Comparison of ENCODE assay signal across 18 cellular contexts in genomic region chr1:153614189-153614900, GRCh38. TPM values are rescaled to one million over a fixed set of nuclear protein-coding genes. Genes with fewer than 3 reads are reported as not detected.
A peak's percentile ranks its signal among the peaks of the same experiment; 100 is the strongest.
DNase-seq lines count a peak whose midpoint lies in the region; ATAC-seq, FAIRE-seq and TF ChIP-seq lines count a peak whose summit lies in the region.
"Had no signal": no experiment of that assay in that cellular context is flagged by ENCODE, and none has a peak within 500 bp of the region (broad histone marks: within the 10 kb centered on the region; RNA-seq: fewer than 3 reads in every experiment).

No MANE protein-coding gene starts in this region.

- H3K9ac ChIP-seq in astrocyte (ENCODE audit: low read length) = no peak overlapping the region
- H3K9ac ChIP-seq in parathyroid adenoma = no peak overlapping the region
- no peak overlapping the region for H3K9ac ChIP-seq in neuronal stem cell (ENCODE audit: low read depth, low read length, poor library complexity)

- H2BK5ac ChIP-seq in neuronal stem cell (ENCODE audit: low read length) = no peak overlapping the region

- peaks cover 41% of the 10 kb centered on the region for H3K79me2 ChIP-seq in astrocyte (ENCODE audit: insufficient read depth, low read length)
- no peaks in the 10 kb centered on the region for H3K79me2 ChIP-seq in parathyroid adenoma

- DNase-seq in BJ (ENCODE audit: low read depth) (no peak), astrocyte (ENCODE audit: low read depth) (no peak), fibroblast of mammary gland (ENCODE audit: low read depth) (no peak), neuronal stem cell (ENCODE audit: low spot score) (no peak)
- DNase-seq in activated CD4-positive, alpha-beta T cell treated with anti-CD3 and anti-CD28 coated beads, Interleukin-2, amount 10 ng/mL, durations not matched to agents 24 days and 14 days = no peak
- DNase-seq: activated naive CD4-positive, alpha-beta T cell treated with Interleukin-2 at 50 U/mL for 16 hours; AML-193; HCEC 1CT; KG1; left cardiac atrium; NCI-H1417 treated with DMSO at 0.1 percent for 48 hours; retina; stimulated activated CD4-positive, alpha-beta T cell treated with anti-CD3 and anti-CD28 coated beads, Interleukin-4, amount 100 ng/mL, for 1 hour had no signal

- H3K27me3 ChIP-seq in BJ (ENCODE audit: control insufficient read depth, insufficient read depth, low read length) (no peaks in the 10 kb centered on the region), astrocyte (ENCODE audit: insufficient read depth, low read length) (no peaks in the 10 kb centered on the region), parathyroid adenoma (ENCODE audit: control insufficient read depth, insufficient read depth, low read length) (no peaks in the 10 kb centered on the region), neuronal stem cell (ENCODE audit: control insufficient read depth in 3 of 3, insufficient read depth in 3 of 3, low read depth in 1 of 3, low read length in 3 of 3) (no peaks in the 10 kb centered on the region)

- H2BK15ac ChIP-seq in neuronal stem cell (ENCODE audit: low read length) = no peak overlapping the region

- peaks cover 12% of the 10 kb centered on the region for H3K4me1 Mint-ChIP-seq in astrocyte (ENCODE audit: low read depth, unreplicated experiment)
- H3K4me1 Mint-ChIP-seq in activated CD4-positive, alpha-beta T cell treated with anti-CD3 and anti-CD28 coated beads, Interleukin-2, amount 10 ng/mL, durations not matched to agents 24 days and 14 days = peaks cover 8% of the 10 kb centered on the region

- peaks cover 7% of the 10 kb centered on the region for H4K20me1 ChIP-seq in astrocyte (ENCODE audit: insufficient read depth, low read length)

- H3K36me3 Mint-ChIP-seq in astrocyte (ENCODE audit: low read depth, unreplicated experiment) = peaks cover 9% of the 10 kb centered on the region
- no peaks in the 10 kb centered on the region for H3K36me3 Mint-ChIP-seq in activated CD4-positive, alpha-beta T cell treated with anti-CD3 and anti-CD28 coated beads, Interleukin-2, amount 10 ng/mL, durations not matched to agents 24 days and 14 days (ENCODE audit: low read depth)

- intact Hi-C loops in activated CD4-positive, alpha-beta T cell treated with anti-CD3 and anti-CD28 coated beads, Interleukin-2, amount 10 ng/mL, durations not matched to agents 24 days and 14 days (cut with micrococcal nuclease) = no loop called here

- POLR2A ChIA-PET in BJ (lab: Charles Lee) = interaction anchor here (1.0 to 3.5 kb wide), 2 partner anchors 13 to 19 kb away, joined by 3 to 20 read pairs; partner anchors contain the start of genes CHTOP and S100A13

- H2AFZ ChIP-seq in astrocyte (ENCODE audit: low read depth, low read length) (no peak overlapping the region), parathyroid adenoma (no peak overlapping the region), neuronal stem cell (ENCODE audit: low read length) (no peak overlapping the region)

- H3K4me1 ChIP-seq in astrocyte (ENCODE audit: insufficient read depth, low read length) (peaks cover 29% of the 10 kb centered on the region), parathyroid adenoma (peaks cover 28% of the 10 kb centered on the region), neuronal stem cell (ENCODE audit: control insufficient read depth in 2 of 2, insufficient read depth in 1 of 2, low read depth in 1 of 2, low read length in 2 of 2) (peaks cover 9 to 15% of the 10 kb centered on the region in 2 donors)

- H2BK120ac ChIP-seq in neuronal stem cell (ENCODE audit: low read depth, low read length) = no peak overlapping the region

- H3K4me2 ChIP-seq in astrocyte (ENCODE audit: low read length) (no peak overlapping the region), parathyroid adenoma (ENCODE audit: low read length) (peak overlapping the region; percentile 58), neuronal stem cell (ENCODE audit: insufficient read depth, low read length, poor library complexity, severe bottlenecking) (no peak overlapping the region)

- H3K36me3 ChIP-seq in BJ (ENCODE audit: control insufficient read depth, insufficient read depth, low read length) = 0 out of 2 replicates have a peak, but pooled peaks cover 1% of the 10 kb centered on the region
- H3K36me3 ChIP-seq in astrocyte (ENCODE audit: insufficient read depth, low read length) = peaks cover under 1% of the 10 kb centered on the region
- no peaks in the 10 kb centered on the region for H3K36me3 ChIP-seq in parathyroid adenoma (ENCODE audit: control insufficient read depth, insufficient read depth, low read length)
- peaks cover 4 to 10% of the 10 kb centered on the region in 2 donors for H3K36me3 ChIP-seq in neuronal stem cell (replicated peaks in 1 of 2; ENCODE audit: control insufficient read depth in 2 of 2, insufficient read depth in 2 of 2, low read length in 2 of 2)

- H2AK5ac ChIP-seq in neuronal stem cell (ENCODE audit: low read depth, low read length) = no peak overlapping the region

- H3K27me3 Mint-ChIP-seq in astrocyte (ENCODE audit: low read depth, unreplicated experiment) = no peaks in the 10 kb centered on the region
- H3K27me3 Mint-ChIP-seq in activated CD4-positive, alpha-beta T cell treated with anti-CD3 and anti-CD28 coated beads, Interleukin-2, amount 10 ng/mL, durations not matched to agents 24 days and 14 days = no peaks in the 10 kb centered on the region

- no peak overlapping the region for H3K27ac Mint-ChIP-seq in astrocyte (ENCODE audit: unreplicated experiment)
- H3K27ac Mint-ChIP-seq in activated CD4-positive, alpha-beta T cell treated with anti-CD3 and anti-CD28 coated beads, Interleukin-2, amount 10 ng/mL, durations not matched to agents 24 days and 14 days = no peak overlapping the region

- H3K4me3 ChIP-seq in BJ (ENCODE audit: low read depth, low read length) (no peak overlapping the region), astrocyte (ENCODE audit: insufficient read depth, low read depth, low read length) (no peak overlapping the region), fibroblast of mammary gland (ENCODE audit: control insufficient read depth, low read depth, low read length) (no peak overlapping the region), parathyroid adenoma (ENCODE audit: low read depth, low read length) (no peak overlapping the region), neuronal stem cell (ENCODE audit: low read length in 2 of 2) (no peak overlapping the region)

- H3K4me3 Mint-ChIP-seq in astrocyte (ENCODE audit: unreplicated experiment) = peak overlapping the region; percentile 6
- no peak overlapping the region for H3K4me3 Mint-ChIP-seq in activated CD4-positive, alpha-beta T cell treated with anti-CD3 and anti-CD28 coated beads, Interleukin-2, amount 10 ng/mL, durations not matched to agents 24 days and 14 days

- H3K18ac ChIP-seq in neuronal stem cell (ENCODE audit: low read length) = no peak overlapping the region

- no peak overlapping the region for H2BK12ac ChIP-seq in neuronal stem cell (ENCODE audit: low read length)

- H4K91ac ChIP-seq in neuronal stem cell (ENCODE audit: low read depth, low read length, poor library complexity) = no peak overlapping the region

- no peak overlapping the region for H3K4ac ChIP-seq in neuronal stem cell (ENCODE audit: low read length)

- no peak overlapping the region for H4K8ac ChIP-seq in neuronal stem cell (ENCODE audit: low read depth, low read length)

- H3K23ac ChIP-seq in neuronal stem cell (ENCODE audit: low read depth, low read length, poor library complexity) = no peak overlapping the region

- no peak for ATAC-seq in HG02610 (IDR thresholded peaks at IDR 0.05; ENCODE audit: unreplicated experiment)
- ATAC-seq in GM18861 (IDR thresholded peaks at IDR 0.05; ENCODE audit: unreplicated experiment) = no peak
- ATAC-seq: left cardiac atrium had no signal

- H3K14ac ChIP-seq in neuronal stem cell (ENCODE audit: low read length) = no peak overlapping the region

- WGBS in neuronal stem cell (ENCODE audit: extremely low coverage in 2 of 2, insufficient read length in 2 of 2, insufficient replicate concordance in 1 of 2), 2 donors = no CpG with 5 or more reads among the region's 2 CpGs

- no peak overlapping the region for H3K27ac ChIP-seq in astrocyte (ENCODE audit: low read depth, low read length)
- H3K27ac ChIP-seq in parathyroid adenoma = no peak overlapping the region
- no peak overlapping the region for H3K27ac ChIP-seq in neuronal stem cell (replicated peaks; ENCODE audit: low read length)

- CTCF ChIA-PET in BJ (lab: Yijun Ruan, JAX) = interaction anchor here (0.7 to 11.6 kb wide), 10 partner anchors 13 to 1580 kb away, joined by 3 to 194 read pairs (median 4); partner anchors contain the start of genes S100A1 and S100A13

- TF ChIP-seq CTCF in BJ (IDR thresholded peaks at IDR 0.05; ENCODE audit: insufficient read depth, low read depth, low read length) (peak; percentile 32), astrocyte (IDR thresholded peaks at IDR 0.05; ENCODE audit: insufficient read depth, low read depth, low read length) (no peak), fibroblast of mammary gland (conservative IDR thresholded peaks at IDR 0.05; ENCODE audit: control insufficient read depth, insufficient read depth, low read depth, low read length) (peak; percentile 17), parathyroid adenoma (IDR thresholded peaks at IDR 0.05) (no peak)

- no peaks in the 10 kb centered on the region for H3K79me1 ChIP-seq in neuronal stem cell (ENCODE audit: low read depth, low read length)

- FAIRE-seq in astrocyte (lab: Jason Lieb, UNC) = no peak

- no peaks in the 10 kb centered on the region for H3K9me3 ChIP-seq in astrocyte (ENCODE audit: insufficient read depth, low read depth, low read length)
- no peaks in the 10 kb centered on the region for H3K9me3 ChIP-seq in parathyroid adenoma (ENCODE audit: control insufficient read depth, low read length)
- no peaks in the 10 kb centered on the region for H3K9me3 ChIP-seq in neuronal stem cell (replicated peaks in 1 of 2; ENCODE audit: control insufficient read depth in 2 of 2, insufficient read depth in 1 of 2, low read depth in 1 of 2, low read length in 2 of 2)

- no peaks in the 10 kb centered on the region for H3K9me3 Mint-ChIP-seq in astrocyte (ENCODE audit: unreplicated experiment)
- no peaks in the 10 kb centered on the region for H3K9me3 Mint-ChIP-seq in activated CD4-positive, alpha-beta T cell treated with anti-CD3 and anti-CD28 coated beads, Interleukin-2, amount 10 ng/mL, durations not matched to agents 24 days and 14 days

RNA-seq across cellular contexts. Expression of gene S100A16, which starts 1.4 kb away (rescaled TPM):
- 490 and 699 TPM in 2 replicates for polyA plus RNA-seq in BJ (2011; rRNA removed)
- polyA minus RNA-seq in BJ (2011; rRNA and poly(A)+ RNA removed) = 144 and 271 TPM in 2 replicates
- 48.8 and 54.4 TPM in 2 replicates for total RNA-seq in astrocyte
- not detected in 2 replicates for total RNA-seq in activated CD4-positive, alpha-beta T cell treated with anti-CD3 and anti-CD28 coated beads, Interleukin-2, amount 10 ng/mL, durations not matched to agents 24 days and 14 days
- 9.6 TPM for polyA plus RNA-seq in neuronal stem cell (2013, experiment 1 of 2)
- 9.3 TPM for polyA plus RNA-seq in neuronal stem cell (2013, experiment 2 of 2)
- total RNA-seq: activated CD8-positive, alpha-beta memory T cell treated with anti-CD3 and anti-CD28 coated beads for 36 hours; OCI-LY7 had no signal

RNA-seq across cellular contexts. Expression of gene S100A14, which starts 1.8 kb away (rescaled TPM):
- polyA plus RNA-seq in BJ (2011; rRNA removed) = not detected in 2 replicates
- polyA minus RNA-seq in BJ (2011; rRNA and poly(A)+ RNA removed) = not detected in 2 replicates
- 0.38 and 0.57 TPM in 2 replicates for total RNA-seq in astrocyte
- total RNA-seq in activated CD4-positive, alpha-beta T cell treated with anti-CD3 and anti-CD28 coated beads, Interleukin-2, amount 10 ng/mL, durations not matched to agents 24 days and 14 days = not detected in 2 replicates
- polyA plus RNA-seq in neuronal stem cell (2013, experiment 1 of 2) = 0.04 TPM
- not detected for polyA plus RNA-seq in neuronal stem cell (2013, experiment 2 of 2)
- total RNA-seq: activated CD8-positive, alpha-beta memory T cell treated with anti-CD3 and anti-CD28 coated beads for 36 hours; OCI-LY7 had no signal

RNA-seq across cellular contexts. Expression of gene S100A13, which starts 13.0 kb away (rescaled TPM):
- polyA plus RNA-seq in BJ (2011; rRNA removed) = 310 and 313 TPM in 2 replicates
- 37.9 and 76.9 TPM in 2 replicates for polyA minus RNA-seq in BJ (2011; rRNA and poly(A)+ RNA removed)
- 134 and 172 TPM in 2 replicates for total RNA-seq in astrocyte
- 3.1 and 3.2 TPM in 2 replicates for total RNA-seq in activated CD4-positive, alpha-beta T cell treated with anti-CD3 and anti-CD28 coated beads, Interleukin-2, amount 10 ng/mL, durations not matched to agents 24 days and 14 days
- 110 TPM for polyA plus RNA-seq in neuronal stem cell (2013, experiment 1 of 2)
- 107 TPM for polyA plus RNA-seq in neuronal stem cell (2013, experiment 2 of 2)

RNA-seq across cellular contexts. Expression of gene S100A1, which starts 13.9 kb away (rescaled TPM):
- 0.31 and 0.71 TPM in 2 replicates for polyA plus RNA-seq in BJ (2011; rRNA removed)
- polyA minus RNA-seq in BJ (2011; rRNA and poly(A)+ RNA removed) = not detected in 2 replicates
- 1.7 and 4.1 TPM in 2 replicates for total RNA-seq in astrocyte
- total RNA-seq in activated CD4-positive, alpha-beta T cell treated with anti-CD3 and anti-CD28 coated beads, Interleukin-2, amount 10 ng/mL, durations not matched to agents 24 days and 14 days = not detected in 2 replicates
- 0.22 TPM for polyA plus RNA-seq in neuronal stem cell (2013, experiment 1 of 2)
- 0.12 TPM for polyA plus RNA-seq in neuronal stem cell (2013, experiment 2 of 2)
- total RNA-seq: activated CD8-positive, alpha-beta memory T cell treated with anti-CD3 and anti-CD28 coated beads for 36 hours; OCI-LY7 had no signal

RNA-seq across cellular contexts. Expression of gene CHTOP, which starts 19.5 kb away (rescaled TPM):
- polyA plus RNA-seq in BJ (2011; rRNA removed) = 36.8 and 38.4 TPM in 2 replicates
- polyA minus RNA-seq in BJ (2011; rRNA and poly(A)+ RNA removed) = 18.6 and 21.2 TPM in 2 replicates
- total RNA-seq in astrocyte = 46.7 and 56.4 TPM in 2 replicates
- total RNA-seq in activated CD4-positive, alpha-beta T cell treated with anti-CD3 and anti-CD28 coated beads, Interleukin-2, amount 10 ng/mL, durations not matched to agents 24 days and 14 days = 110 and 114 TPM in 2 replicates
- 77.4 TPM for polyA plus RNA-seq in neuronal stem cell (2013, experiment 1 of 2)
- 76.9 TPM for polyA plus RNA-seq in neuronal stem cell (2013, experiment 2 of 2)

Comparison
In these comparisons a context has a peak if more than half of its experiments do, and no peak if none do; other contexts are left out.
1. CTCF ChIP-seq: peak in BJ (single experiment) and fibroblast of mammary gland (single experiment); none in astrocyte (single experiment) and parathyroid adenoma (single experiment).
2. RNA of gene S100A16, which starts 1.4 kb away (total RNA-seq): 48.8 to 54.4 TPM in astrocyte; not detected in activated CD4-positive, alpha-beta T cell treated with anti-CD3 and anti-CD28 coated beads, Interleukin-2, amount 10 ng/mL, durations not matched to agents 24 days and 14 days; every median in the first group is over 10 times any median in the second.
3. RNA of gene S100A13, which starts 13.0 kb away (total RNA-seq): 134 to 172 TPM in astrocyte; 3.1 to 3.2 TPM in activated CD4-positive, alpha-beta T cell treated with anti-CD3 and anti-CD28 coated beads, Interleukin-2, amount 10 ng/mL, durations not matched to agents 24 days and 14 days; every median in the first group is over 10 times any median in the second.